30 cellular contexts compared by ENCODE assay signal in the genomic region with DNA sequence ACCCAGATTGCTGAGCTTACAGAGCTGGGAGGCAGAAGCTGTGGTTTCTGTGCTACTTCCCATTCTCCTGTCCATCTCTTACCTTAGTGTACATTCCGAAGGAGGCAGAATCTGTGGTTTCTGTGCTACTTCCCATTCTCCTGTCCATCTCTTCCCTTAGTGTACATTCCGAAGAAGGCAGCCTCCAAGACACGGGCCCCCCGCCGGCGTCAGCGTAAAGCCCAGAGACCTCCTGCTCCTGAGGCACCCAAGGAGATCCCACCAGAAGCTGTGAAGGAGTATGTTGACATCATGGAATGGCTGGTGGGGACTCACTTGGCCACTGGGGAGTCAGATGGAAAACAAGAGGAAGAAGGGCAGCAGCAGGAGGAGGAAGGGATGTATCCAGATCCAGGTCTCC. TPM values are rescaled to one million over a fixed set of nuclear protein-coding genes. Genes with fewer than 3 reads are reported as not detected.
"Had no signal": no experiment of that assay in that cellular context is flagged by ENCODE, and none has a peak within 500 bp of the region (broad histone marks: within the 10 kb centered on the region; RNA-seq: fewer than 3 reads in every experiment).

No MANE protein-coding gene starts in this region.

- H3K27ac ChIP-seq: coronary artery, dorsolateral prefrontal cortex, epithelial cell of prostate, esophagus squamous epithelium, gastrocnemius medialis, heart right ventricle, left lung, lower lobe of right lung had no signal

- H3K9me3 Mint-ChIP-seq: effector memory CD8-positive, alpha-beta T cell; endodermal cell; naive thymus-derived CD4-positive, alpha-beta T cell had no signal

- H3K27ac Mint-ChIP-seq: effector memory CD8-positive, alpha-beta T cell; endodermal cell had no signal

- H3K27me3 Mint-ChIP-seq: effector memory CD8-positive, alpha-beta T cell; naive thymus-derived CD4-positive, alpha-beta T cell had no signal

- H3K4me1 ChIP-seq: gastrocnemius medialis, heart right ventricle, left lung, lower lobe of right lung had no signal

- H3K4me3 ChIP-seq: coronary artery, dorsolateral prefrontal cortex, esophagus squamous epithelium, gastrocnemius medialis, heart right ventricle, left lung, lower lobe of right lung had no signal

- DNase-seq: dermis blood vessel endothelial cell; dorsolateral prefrontal cortex; effector CD8-positive, alpha-beta T cell; effector memory CD8-positive, alpha-beta T cell; endodermal cell; erythroblast; esophagus squamous epithelium; foreskin fibroblast; foreskin melanocyte; gastrocnemius medialis; glutamatergic neuron; head of caudate nucleus; heart right ventricle; hippocampal formation; left cardiac atrium; left lung; left ventricle myocardium superior; lower lobe of right lung; mesenchymal stem cell; midbrain; naive thymus-derived CD4-positive, alpha-beta T cell had no signal

- ATAC-seq: effector memory CD8-positive, alpha-beta T cell; esophagus mucosa; gastrocnemius medialis; left cardiac atrium; left lung; left ventricle myocardium superior; lower lobe of right lung; naive thymus-derived CD4-positive, alpha-beta T cell had no signal

- H3K4me3 Mint-ChIP-seq: effector memory CD8-positive, alpha-beta T cell; endodermal cell; naive thymus-derived CD4-positive, alpha-beta T cell had no signal

- H3K9me3 ChIP-seq: esophagus squamous epithelium, gastrocnemius medialis, heart right ventricle, left lung, lower lobe of right lung had no signal

- H3K27me3 ChIP-seq: dorsolateral prefrontal cortex, esophagus squamous epithelium, gastrocnemius medialis, heart right ventricle, left lung had no signal

RNA-seq across cellular contexts. Expression of gene NUTM1, which starts 11.2 kb away (rescaled TPM):
- total RNA-seq: dermis blood vessel endothelial cell; dorsolateral prefrontal cortex; esophagus mucosa; esophagus squamous epithelium; gastrocnemius medialis; glomerular endothelial cell; heart right ventricle; kidney epithelial cell; left cardiac atrium; left lung; left ventricle myocardium superior; lower leg skin; lower lobe of right lung; lung microvascular endothelial cell; mononuclear cell; mucosa of gallbladder; naive thymus-derived CD4-positive, alpha-beta T cell had no signal
